ENCODE assay signal across 14 cellular contexts in the genomic region with DNA sequence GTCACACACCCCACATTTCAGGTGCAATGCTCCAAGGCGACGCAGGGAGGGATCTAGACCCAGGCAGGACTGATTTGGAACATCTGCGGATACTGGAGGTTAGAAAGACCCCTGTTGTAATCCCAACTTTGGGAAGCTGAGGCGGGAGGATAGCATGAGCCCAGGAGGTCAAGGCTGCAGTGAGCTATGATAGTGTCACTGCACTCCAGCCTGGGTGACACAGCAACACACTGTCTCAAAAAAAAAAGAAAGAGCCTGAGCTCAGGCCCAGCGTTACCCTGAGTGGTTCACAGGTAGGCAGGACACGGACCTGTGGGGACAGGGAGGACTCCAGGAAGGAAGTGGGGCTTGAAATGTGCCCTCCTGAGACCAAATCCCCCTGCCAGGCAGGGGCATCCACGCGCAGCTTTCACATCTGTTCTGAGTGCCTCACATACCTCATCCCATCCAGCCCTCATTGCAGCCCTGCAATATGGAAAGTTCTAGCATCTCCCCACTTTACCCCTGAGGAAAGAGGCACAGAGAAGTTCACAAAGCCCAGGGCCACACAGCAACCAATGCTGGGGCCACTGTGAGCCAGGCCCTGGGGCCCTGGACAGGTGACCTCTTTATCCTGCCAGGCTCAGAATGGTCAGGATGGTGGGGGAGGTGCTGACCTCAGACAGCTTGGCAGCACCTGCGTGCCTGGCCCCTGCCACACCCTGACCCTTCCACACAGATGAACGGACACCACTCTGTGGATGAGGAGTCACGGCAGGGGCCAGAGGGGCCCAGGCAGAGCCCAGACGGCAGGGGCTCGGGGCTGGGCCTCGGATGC. TPM values are rescaled to one million over a fixed set of nuclear protein-coding genes. Genes with fewer than 3 reads are reported as not detected.
A peak's percentile ranks its signal among the peaks of the same experiment; 100 is the strongest.
DNase-seq lines count a peak whose midpoint lies in the region; ATAC-seq, FAIRE-seq and TF ChIP-seq lines count a peak whose summit lies in the region.
"Had no signal": no experiment of that assay in that cellular context is flagged by ENCODE, and none has a peak within 500 bp of the region (broad histone marks: within the 10 kb centered on the region; RNA-seq: fewer than 3 reads in every experiment).

No MANE protein-coding gene starts in this region.

- intact Hi-C loops in left ventricle myocardium inferior (cut with micrococcal nuclease) (no loop called here), cardiac septum (cut with DNase I) (no loop called here)

- WGBS in H1 (ENCODE audit: extremely low coverage in 1 of 2, insufficient coverage in 1 of 2, insufficient read length in 1 of 2, insufficient replicate concordance in 2 of 2, low coverage in 1 of 2, low lambda C conversion rate in 2 of 2, missing lambda C conversion rate in 1 of 2), 2 experiments = 77% methylated on average over 14 of the region's 14 CpGs; no CpG with 5 or more reads in 1 of the 2 experiments

- 0 out of 2 replicates have a peak overlapping the region, but pooled peaks have one; percentile 61 for H2BK15ac ChIP-seq in H1 (ENCODE audit: low read length)

- peak overlapping the region; percentile 71; the same call in 1 of the 2 replicates for H3K18ac ChIP-seq in H1 (ENCODE audit: extremely low read depth, low read length)

- peak overlapping the region; percentile 21 for H4K5ac ChIP-seq in H1 (ENCODE audit: insufficient read length, low read depth, low read length)

- no peak for ATAC-seq in HG02840 (IDR thresholded peaks at IDR 0.05; ENCODE audit: low FRiP score, unreplicated experiment)
- ATAC-seq: lower lobe of right lung had no signal

- POLR2A ChIA-PET in H1 (lab: Charles Lee; ENCODE audit: partially characterized antibody) = interaction anchor here (1.0 to 1.5 kb wide), 2 partner anchors 28 to 33 kb away, joined by 3 read pairs; no protein-coding TSS in a partner anchor

- DNase-seq in left ventricle myocardium inferior (no peak), cardiac septum (ENCODE audit: low spot score) (no peak), H1 (ENCODE audit: low read depth in 1 of 2, low spot score in 2 of 2) (no peak), RCC 7860 (ENCODE audit: low spot score) (no peak)
- no peak for DNase-seq in activated CD4-positive, alpha-beta T cell treated with anti-CD3 and anti-CD28 coated beads, Interleukin-2, amount 50 U/mL, for 48 hours
- DNase-seq in activated CD4-positive, alpha-beta T cell treated with anti-CD3 and anti-CD28 coated beads, Interleukin-2, amount 50 U/mL, for 4 hours = no peak
- DNase-seq: activated B cell treated with CpG ODN at 0.5 μM for 24 hours; lower lobe of right lung; stimulated activated CD4-positive, alpha-beta T cell treated with anti-CD3 and anti-CD28 coated beads, Interleukin-4, amount 100 ng/mL, for 1 hour; T-helper 1 cell; upper lobe of left lung had no signal

- peak overlapping the region; percentile 51 to 56; a peak in 3 of 4 replicates for H3K4me2 ChIP-seq in H1 (ENCODE audit: insufficient read depth in 1 of 2, low read depth in 2 of 2, low read length in 2 of 2)

- no peak for FAIRE-seq in H1 (lab: Jason Lieb, UNC)
- FAIRE-seq in RCC 7860 (lab: Jason Lieb, UNC) = no peak

- no peaks in the 10 kb centered on the region for H3K36me3 ChIP-seq in left ventricle myocardium inferior
- H3K36me3 ChIP-seq in H1 (ENCODE audit: control insufficient read depth in 2 of 4, insufficient read depth in 4 of 4, low read length in 3 of 4) = no peaks in the 10 kb centered on the region
- H3K36me3 ChIP-seq: lower lobe of right lung, upper lobe of left lung had no signal

- H3K4me1 ChIP-seq in left ventricle myocardium inferior (peaks cover 100% of the 10 kb centered on the region), H1 (replicated peaks in 1 of 4; ENCODE audit: control insufficient read depth in 3 of 4, insufficient read depth in 4 of 4, low read length in 3 of 4) (peaks cover 28 to 80% (median 60%) of the 10 kb centered on the region in 4 experiments)

- H4K91ac ChIP-seq in H1 (replicated peaks; ENCODE audit: insufficient read length, low read length) = peak overlapping the region; percentile 89

- H3K4ac ChIP-seq in H1 (replicated peaks; ENCODE audit: insufficient read length, low read depth, low read length) = peak overlapping the region; percentile 32

- H3K79me1 ChIP-seq in H1 (ENCODE audit: low read depth, low read length) = peaks cover 33% of the 10 kb centered on the region

- H3K27ac ChIP-seq in left ventricle myocardium inferior (replicated peaks) (peak overlapping the region; percentile 83), H1 (ENCODE audit: low read depth, low read length) (no peak overlapping the region)
- H3K27ac ChIP-seq: lower lobe of right lung had no signal

- TF ChIP-seq CTCF in left ventricle myocardium inferior (IDR thresholded peaks at IDR 0.05; ENCODE audit: borderline replicate concordance) (no peak), H1 (IDR thresholded peaks at IDR 0.05; ENCODE audit: control extremely low read depth in 1 of 3, insufficient read depth in 1 of 3, low read depth in 1 of 3, low read length in 3 of 3) (no peak), nephron (IDR thresholded peaks at IDR 0.05; ENCODE audit: unreplicated experiment in 3 of 3) (no peak)

- H2AK5ac ChIP-seq in H1 (ENCODE audit: low read depth, low read length) = peak overlapping the region; percentile 94; the same call in 1 of the 2 replicates

- H2BK12ac ChIP-seq in H1 (ENCODE audit: low read depth, low read length) = peak overlapping the region; percentile 92

- H4K20me1 ChIP-seq in H1 (replicated peaks in 1 of 2; ENCODE audit: control insufficient read depth in 1 of 2, insufficient read depth in 2 of 2, low read length in 2 of 2) = peaks cover 18 to 43% of the 10 kb centered on the region in 2 experiments

- no peaks in the 10 kb centered on the region for H3K9me3 ChIP-seq in left ventricle myocardium inferior (replicated peaks)
- H3K9me3 ChIP-seq in H1 (ENCODE audit: insufficient read depth in 2 of 2, low read depth in 1 of 2, low read length in 1 of 2) = no peaks in the 10 kb centered on the region
- H3K9me3 ChIP-seq: lower lobe of right lung, upper lobe of left lung had no signal

- peak overlapping the region in 1 of 3 experiments; percentile 36 for H3K4me3 Mint-ChIP-seq in nephron
- H3K4me3 Mint-ChIP-seq: activated B cell treated with CpG ODN at 0.5 μM for 24 hours had no signal

- no peaks in the 10 kb centered on the region for H3K23me2 ChIP-seq in H1 (ENCODE audit: low read depth, low read length)

- no peak for TF ChIP-seq RAD21 in H1 (IDR thresholded peaks at IDR 0.05 in 1 of 2, conservative IDR thresholded peaks at IDR 0.05 in 1 of 2; ENCODE audit: low read depth in 2 of 2, low read length in 2 of 2)

- no peak overlapping the region for H3K4me3 ChIP-seq in left ventricle myocardium inferior
- no peak overlapping the region for H3K4me3 ChIP-seq in H1 (ENCODE audit: extremely low read depth in 1 of 4, insufficient read depth in 2 of 4, low read depth in 3 of 4, low read length in 4 of 4)
- H3K4me3 ChIP-seq: lower lobe of right lung, upper lobe of left lung had no signal

- peaks cover 5% of the 10 kb centered on the region for H3K27me3 Mint-ChIP-seq in nephron (ENCODE audit: low read depth)
- H3K27me3 Mint-ChIP-seq: activated B cell treated with CpG ODN at 0.5 μM for 24 hours had no signal

- peak overlapping the region; percentile 72 for H3K23ac ChIP-seq in H1 (ENCODE audit: insufficient read length)

- H2BK20ac ChIP-seq in H1 (ENCODE audit: low read length) = 0 out of 2 replicates have a peak overlapping the region, but pooled peaks have one; percentile 48

- TF ChIP-seq POLR2A in H1 (IDR thresholded peaks at IDR 0.05; ENCODE audit: control extremely low read depth in 1 of 2, low read depth in 2 of 2, low read length in 2 of 2) = no peak

- H4K8ac ChIP-seq in H1 (ENCODE audit: extremely low read depth, insufficient read depth, low read length) = no peak overlapping the region; the same call in 1 of the 2 replicates

- H3K79me2 ChIP-seq in H1 (ENCODE audit: control insufficient read depth in 1 of 2, insufficient read depth in 2 of 2, low read length in 2 of 2) = peaks cover 0 to 68% of the 10 kb centered on the region in 2 experiments; a peak in 3 of 4 replicates

- no peak overlapping the region for H3K56ac ChIP-seq in H1 (replicated peaks; ENCODE audit: insufficient read length, low read depth, low read length)

- H3K9me3 Mint-ChIP-seq in nephron = no peaks in the 10 kb centered on the region
- H3K9me3 Mint-ChIP-seq: activated B cell treated with CpG ODN at 0.5 μM for 24 hours, neural crest cell had no signal

- H3K9ac ChIP-seq in H1 (replicated peaks in 1 of 4; ENCODE audit: extremely low read depth in 1 of 4, low read depth in 3 of 4, low read length in 3 of 4) = 0 out of 7 replicates have a peak overlapping the region, but pooled peaks of 1 of the 4 experiments have one; percentile 11

- CTCF ChIA-PET in H1 (lab: Charles Lee; ENCODE audit: partially characterized antibody) = interaction anchor here (0.6 to 4.1 kb wide), 12 partner anchors 17 to 111 kb away, joined by 3 to 18 read pairs (median 4); no protein-coding TSS in a partner anchor

- no peak overlapping the region for H3K14ac ChIP-seq in H1 (ENCODE audit: insufficient read length)

- no peak for TF ChIP-seq EP300 in H1 (IDR thresholded peaks at IDR 0.05; ENCODE audit: borderline replicate concordance in 1 of 2, low read depth in 2 of 2, low read length in 2 of 2)

- peak overlapping the region; percentile 91 for H2BK120ac ChIP-seq in H1 (replicated peaks; ENCODE audit: low read depth, low read length)

- H3K27me3 ChIP-seq in left ventricle myocardium inferior (ENCODE audit: low read depth) = no peaks in the 10 kb centered on the region
- H3K27me3 ChIP-seq in H1 (replicated peaks in 1 of 4; ENCODE audit: control insufficient read depth in 3 of 4, extremely low read depth in 1 of 4, insufficient read depth in 3 of 4, low read length in 3 of 4) = peaks cover 0 to 3% (median 0%) of the 10 kb centered on the region in 4 experiments; a peak in 2 of 7 replicates
- H3K27me3 ChIP-seq: upper lobe of left lung had no signal

- H2AFZ ChIP-seq in H1 (ENCODE audit: low read length) = no peak overlapping the region

- peaks cover 92% of the 10 kb centered on the region for H3K4me1 Mint-ChIP-seq in nephron

- peak overlapping the region; percentile 52; the same call in 1 of the 2 replicates for H2BK5ac ChIP-seq in H1 (ENCODE audit: low read depth, low read length)

- H3K27ac Mint-ChIP-seq in nephron = peak overlapping the region; percentile 97 to 99 (median 98)
- H3K27ac Mint-ChIP-seq: activated B cell treated with CpG ODN at 0.5 μM for 24 hours had no signal

- no peaks in the 10 kb centered on the region for H3K36me3 Mint-ChIP-seq in nephron (ENCODE audit: low read depth)

RNA-seq across cellular contexts. Expression of a gene that starts 34.1 kb away (rescaled TPM):
- total RNA-seq in left ventricle myocardium inferior (41.0 TPM), cardiac septum (21.4 TPM)
- total RNA-seq in H1 (2021; fragmentation: NEBNext Ultra II Directional; extraction: Animal tissue kit (Norgen Biotek cat#: 25700)) = 35.8 and 38.6 TPM in 2 replicates
- polyA plus RNA-seq in H1 (2011; rRNA removed) = 16.8 and 26.4 TPM in 2 replicates
- polyA plus RNA-seq in H1 (2011; cell fraction: cytosol; rRNA removed) = 18.1 TPM
- 31.7 TPM for polyA plus RNA-seq in H1 (2011; cell fraction: nucleus; rRNA removed)
- polyA plus RNA-seq in H1 (2012, experiment 1 of 2) = 18.2 to 30.0 TPM (median 25.2 TPM) in 4 replicates
- 32.9 TPM for polyA plus RNA-seq in H1 (2012, experiment 2 of 2)
- 15.1 TPM for polyA plus RNA-seq in H1 (2013, experiment 1 of 2)
- 15.5 TPM for polyA plus RNA-seq in H1 (2013, experiment 2 of 2)
- polyA minus RNA-seq in H1 (2011; rRNA and poly(A)+ RNA removed) = 22.2 and 22.8 TPM in 2 replicates
- 23.3 TPM for polyA minus RNA-seq in H1 (2011; cell fraction: cytosol; rRNA and poly(A)+ RNA removed)
- polyA minus RNA-seq in H1 (2011; cell fraction: nucleus; rRNA and poly(A)+ RNA removed) = 19.6 TPM
